ENCODE assay signal across 1 cellular context in the genomic region with DNA sequence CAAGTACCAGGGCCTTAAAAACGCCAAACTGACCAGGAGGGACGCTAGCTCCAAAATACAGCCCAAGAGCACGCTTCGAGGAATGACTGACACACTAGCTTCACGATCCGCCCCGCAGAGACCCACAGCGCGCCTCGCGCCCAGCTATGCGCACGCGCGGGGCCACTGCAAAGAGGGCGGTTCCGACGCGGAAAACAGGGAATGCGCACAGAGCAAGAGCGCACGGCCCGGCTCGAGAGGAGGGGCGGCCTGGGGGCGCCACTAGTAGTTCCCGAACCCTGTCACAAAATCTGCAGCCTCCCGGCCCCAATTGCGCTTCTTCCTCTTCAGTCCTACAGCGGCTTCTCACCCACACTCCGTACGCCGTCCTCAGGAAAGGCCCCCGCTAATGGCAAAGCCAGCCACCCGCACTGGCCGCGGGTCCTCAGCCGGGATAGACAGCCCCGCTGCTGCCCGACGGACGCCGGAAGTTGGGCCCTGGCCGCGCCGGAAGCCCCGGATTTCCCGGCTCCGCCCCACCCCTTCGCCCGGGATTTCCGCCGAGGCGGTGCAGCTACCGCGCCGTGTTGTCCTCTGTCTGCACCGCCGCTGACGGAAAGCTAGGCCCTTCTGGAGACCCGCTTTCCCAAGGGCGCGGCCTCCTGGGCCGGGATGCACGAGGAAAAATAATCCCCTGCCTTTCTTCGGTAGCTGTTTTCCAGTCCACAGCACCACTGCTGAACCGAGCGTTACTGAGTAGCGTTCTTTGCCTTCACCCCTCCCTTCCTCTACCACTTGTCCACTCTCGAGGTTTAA.
TF ChIP-seq lines count a peak whose summit lies in the region.

A gene with protein sequence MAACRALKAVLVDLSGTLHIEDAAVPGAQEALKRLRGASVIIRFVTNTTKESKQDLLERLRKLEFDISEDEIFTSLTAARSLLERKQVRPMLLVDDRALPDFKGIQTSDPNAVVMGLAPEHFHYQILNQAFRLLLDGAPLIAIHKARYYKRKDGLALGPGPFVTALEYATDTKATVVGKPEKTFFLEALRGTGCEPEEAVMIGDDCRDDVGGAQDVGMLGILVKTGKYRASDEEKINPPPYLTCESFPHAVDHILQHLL (minus strand): TSS at position 472 of the 795 bp plus-strand sequence. CDS start 14,061 bp downstream, outside the sequence.

TF ChIP-seq in HepG2, 621 proteins besides CTCF, POLR2A, EP300 and RAD21 (continued from another document and continues in another):
- TF ChIP-seq ATF6 (CRISPR knock-in tag; conservative IDR thresholded peaks at IDR 0.05) (no peak), ZNF710 (CRISPR knock-in tag; IDR thresholded peaks at IDR 0.05; ENCODE audit: borderline replicate concordance) (no peak), MTA3 (CRISPR knock-in tag; IDR thresholded peaks at IDR 0.05) (no peak), TSC22D2 (CRISPR knock-in tag; IDR thresholded peaks at IDR 0.05; ENCODE audit: borderline replicate concordance) (no peak), MXD1 (CRISPR knock-in tag; IDR thresholded peaks at IDR 0.05) (peak; percentile 79), ZBTB3 (CRISPR knock-in tag; IDR thresholded peaks at IDR 0.05; ENCODE audit: borderline replicate concordance, low read depth) (no peak), REST (IDR thresholded peaks at IDR 0.05; ENCODE audit: borderline replicate concordance in 1 of 2, low read depth in 1 of 2, low read length in 2 of 2) (0 out of 4 replicates have a peak, but pooled peaks of 1 of the 2 experiments have one; percentile 30), SOX5 (CRISPR knock-in tag; IDR thresholded peaks at IDR 0.05; ENCODE audit: borderline replicate concordance) (peak; percentile 35; the same call in 1 of the 2 replicates), CBX2 (IDR thresholded peaks at IDR 0.05; ENCODE audit: low read depth, low read length) (no peak), CBX2 (CRISPR knock-in tag; IDR thresholded peaks at IDR 0.05; ENCODE audit: low read depth) (no peak), GPN1 (CRISPR knock-in tag; IDR thresholded peaks at IDR 0.05; ENCODE audit: borderline replicate concordance) (no peak; the same call in 1 of the 2 replicates), ZNF30 (CRISPR knock-in tag; IDR thresholded peaks at IDR 0.05) (no peak), HMG20A (CRISPR knock-in tag; IDR thresholded peaks at IDR 0.05; ENCODE audit: borderline replicate concordance) (no peak), NPAS2 (CRISPR knock-in tag; IDR thresholded peaks at IDR 0.05; ENCODE audit: borderline replicate concordance) (no peak), HNRNPL (IDR thresholded peaks at IDR 0.05; ENCODE audit: low read depth, low read length) (peak; percentile 53; the same call in 1 of the 2 replicates), HNF4A (CRISPR knock-in tag; IDR thresholded peaks at IDR 0.05) (no peak), ZFP36 (IDR thresholded peaks at IDR 0.05; ENCODE audit: borderline replicate concordance, low read depth, low read length, partially characterized antibody) (no peak), POGZ (CRISPR knock-in tag; IDR thresholded peaks at IDR 0.05) (no peak; the same call in none of the 2 replicates), ZKSCAN1 (IDR thresholded peaks at IDR 0.05; ENCODE audit: low read length) (no peak), ZNF337 (CRISPR knock-in tag; IDR thresholded peaks at IDR 0.05; ENCODE audit: borderline replicate concordance, low read depth) (0 out of 2 replicates have a peak, but pooled peaks have one; percentile 52), ZNF282 (IDR thresholded peaks at IDR 0.05; ENCODE audit: partially characterized antibody) (no peak), ATRX (CRISPR knock-in tag; IDR thresholded peaks at IDR 0.05; ENCODE audit: borderline replicate concordance) (no peak), HINFP (CRISPR knock-in tag; IDR thresholded peaks at IDR 0.05; ENCODE audit: low read depth) (no peak), SIX1 (CRISPR knock-in tag; IDR thresholded peaks at IDR 0.05; ENCODE audit: borderline replicate concordance) (no peak), CERS6 (CRISPR knock-in tag; IDR thresholded peaks at IDR 0.05) (no peak), KLF6 (CRISPR knock-in tag; IDR thresholded peaks at IDR 0.05) (no peak), AGO1 (IDR thresholded peaks at IDR 0.05; ENCODE audit: low read depth, low read length, poor library complexity, severe bottlenecking) (peak; percentile 73), SMARCC2 (IDR thresholded peaks at IDR 0.05) (no peak), XBP1 (CRISPR knock-in tag; IDR thresholded peaks at IDR 0.05) (no peak), ZNF367 (CRISPR knock-in tag; IDR thresholded peaks at IDR 0.05; ENCODE audit: borderline replicate concordance) (no peak; the same call in 1 of the 2 replicates), MEIS2 (CRISPR knock-in tag; IDR thresholded peaks at IDR 0.05) (no peak), TFAP4 (IDR thresholded peaks at IDR 0.05; ENCODE audit: borderline replicate concordance, low read depth) (no peak), FOXK1 (CRISPR knock-in tag; IDR thresholded peaks at IDR 0.05; ENCODE audit: borderline replicate concordance, low read depth) (peak; percentile 37; the same call in 1 of the 2 replicates), ZNF569 (CRISPR knock-in tag; IDR thresholded peaks at IDR 0.05; ENCODE audit: borderline replicate concordance) (no peak), SALL1 (CRISPR knock-in tag; IDR thresholded peaks at IDR 0.05) (no peak; the same call in 1 of the 2 replicates), PITX1 (CRISPR knock-in tag; IDR thresholded peaks at IDR 0.05) (peak; percentile 60; the same call in 1 of the 2 replicates), TAF1 (CRISPR knock-in tag; IDR thresholded peaks at IDR 0.05) (peak; percentile 92), JARID2 (CRISPR knock-in tag; IDR thresholded peaks at IDR 0.05; ENCODE audit: insufficient replicate concordance) (no peak), ZMYM3 (CRISPR knock-in tag; IDR thresholded peaks at IDR 0.05) (no peak), ZNF446 (CRISPR knock-in tag; IDR thresholded peaks at IDR 0.05) (peak; percentile 65; the same call in 1 of the 2 replicates), FOXA1 (IDR thresholded peaks at IDR 0.05) (no peak), FOXA1 (CRISPR knock-in tag; IDR thresholded peaks at IDR 0.05) (no peak), TCF12 (IDR thresholded peaks at IDR 0.05) (no peak), TCF12 (CRISPR knock-in tag; IDR thresholded peaks at IDR 0.05) (no peak), CREB1 (IDR thresholded peaks at IDR 0.05) (no peak), CREB1 (CRISPR knock-in tag; IDR thresholded peaks at IDR 0.05) (no peak), ATF7-NPFF (CRISPR knock-in tag; IDR thresholded peaks at IDR 0.05; ENCODE audit: low read depth) (peak; percentile 34; the same call in 1 of the 2 replicates), PHF8 (CRISPR knock-in tag; IDR thresholded peaks at IDR 0.05) (peak; percentile 99)
- TF ChIP-seq, protein P1, sequence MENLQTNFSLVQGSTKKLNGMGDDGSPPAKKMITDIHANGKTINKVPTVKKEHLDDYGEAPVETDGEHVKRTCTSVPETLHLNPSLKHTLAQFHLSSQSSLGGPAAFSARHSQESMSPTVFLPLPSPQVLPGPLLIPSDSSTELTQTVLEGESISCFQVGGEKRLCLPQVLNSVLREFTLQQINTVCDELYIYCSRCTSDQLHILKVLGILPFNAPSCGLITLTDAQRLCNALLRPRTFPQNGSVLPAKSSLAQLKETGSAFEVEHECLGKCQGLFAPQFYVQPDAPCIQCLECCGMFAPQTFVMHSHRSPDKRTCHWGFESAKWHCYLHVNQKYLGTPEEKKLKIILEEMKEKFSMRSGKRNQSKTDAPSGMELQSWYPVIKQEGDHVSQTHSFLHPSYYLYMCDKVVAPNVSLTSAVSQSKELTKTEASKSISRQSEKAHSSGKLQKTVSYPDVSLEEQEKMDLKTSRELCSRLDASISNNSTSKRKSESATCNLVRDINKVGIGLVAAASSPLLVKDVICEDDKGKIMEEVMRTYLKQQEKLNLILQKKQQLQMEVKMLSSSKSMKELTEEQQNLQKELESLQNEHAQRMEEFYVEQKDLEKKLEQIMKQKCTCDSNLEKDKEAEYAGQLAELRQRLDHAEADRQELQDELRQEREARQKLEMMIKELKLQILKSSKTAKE (CRISPR knock-in tag; IDR thresholded peaks at IDR 0.05; ENCODE audit: borderline replicate concordance), result no peak
- TF ChIP-seq, protein P2, sequence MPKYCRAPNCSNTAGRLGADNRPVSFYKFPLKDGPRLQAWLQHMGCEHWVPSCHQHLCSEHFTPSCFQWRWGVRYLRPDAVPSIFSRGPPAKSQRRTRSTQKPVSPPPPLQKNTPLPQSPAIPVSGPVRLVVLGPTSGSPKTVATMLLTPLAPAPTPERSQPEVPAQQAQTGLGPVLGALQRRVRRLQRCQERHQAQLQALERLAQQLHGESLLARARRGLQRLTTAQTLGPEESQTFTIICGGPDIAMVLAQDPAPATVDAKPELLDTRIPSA (CRISPR knock-in tag; IDR thresholded peaks at IDR 0.05; ENCODE audit: borderline replicate concordance), result peak; percentile 71; the same call in 1 of the 2 replicates
